Comparison of ENCODE assay signal across 20 cellular contexts in genomic region chrX:105375816-105376215, GRCh38.
A peak's percentile ranks its signal among the peaks of the same experiment; 100 is the strongest.
DNase-seq lines count a peak whose midpoint lies in the region; ATAC-seq, FAIRE-seq and TF ChIP-seq lines count a peak whose summit lies in the region.
"Had no signal": no experiment of that assay in that cellular context is flagged by ENCODE, and none has a peak within 500 bp of the region (broad histone marks: within the 10 kb centered on the region; RNA-seq: fewer than 3 reads in every experiment).

No MANE protein-coding gene starts in this region.

- no peaks in the 10 kb centered on the region for H4K20me1 ChIP-seq in astrocyte (ENCODE audit: insufficient read depth, low read length)
- H4K20me1 ChIP-seq in osteoblast (ENCODE audit: insufficient read depth, low read length) = no peaks in the 10 kb centered on the region
- no peaks in the 10 kb centered on the region for H4K20me1 ChIP-seq in Karpas-422 (ENCODE audit: insufficient read depth, low read depth, low read length)

- FAIRE-seq in astrocyte (lab: Jason Lieb, UNC) = no peak
- FAIRE-seq: endothelial cell of umbilical vein had no signal

- H3K4me1 Mint-ChIP-seq in astrocyte (ENCODE audit: low read depth, unreplicated experiment) = no peaks in the 10 kb centered on the region
- H3K4me1 Mint-ChIP-seq: CD14-positive monocyte, T-cell had no signal

- no peak overlapping the region for H3K9ac ChIP-seq in astrocyte (ENCODE audit: low read length)
- no peak overlapping the region for H3K9ac ChIP-seq in Karpas-422 (ENCODE audit: low read length)

- H3K4me2 ChIP-seq in astrocyte (ENCODE audit: low read length) = no peak overlapping the region
- H3K4me2 ChIP-seq in osteoblast (ENCODE audit: insufficient read depth, low read length) = no peak overlapping the region
- no peak overlapping the region for H3K4me2 ChIP-seq in Karpas-422 (ENCODE audit: low read depth, low read length, poor library complexity, severe bottlenecking)

- H3K9me2 ChIP-seq in Karpas-422 (replicated peaks; ENCODE audit: insufficient read depth, low read length) = no peaks in the 10 kb centered on the region

- DNase-seq in EH (ENCODE audit: low read depth) = peak; percentile 0
- DNase-seq in astrocyte (ENCODE audit: low read depth) = peak; percentile 2
- peak; percentile 77 for DNase-seq in fibroblast of pulmonary artery (ENCODE audit: low read depth)
- peak; percentile 62 for DNase-seq in osteoblast (ENCODE audit: insufficient read length, low spot score, missing footprints)
- no peak for DNase-seq in NCI-H1417 (lab: John Stamatoyannopoulos, UW)
- no peak for DNase-seq in Ammon's horn (ENCODE audit: low spot score)
- DNase-seq in Karpas-422 = no peak
- DNase-seq: activated CD4-positive, alpha-beta T cell treated with anti-CD3 and anti-CD28 coated beads for 48 hours; brain microvascular endothelial cell; NCI-H187 treated with DMSO at 0.1 percent for 48 hours; PC-3; SIG-M5; stimulated activated CD4-positive, alpha-beta T cell treated with anti-CD3 and anti-CD28 coated beads, Interleukin-15, amount 100 ng/mL, for 24 hours; T-cell had no signal

- no peak overlapping the region for H3K27ac Mint-ChIP-seq in astrocyte (ENCODE audit: unreplicated experiment)
- H3K27ac Mint-ChIP-seq: activated naive CD8-positive, alpha-beta T cell; CD14-positive monocyte; T-cell had no signal

- H2AFZ ChIP-seq in astrocyte (ENCODE audit: low read depth, low read length) (no peak overlapping the region), osteoblast (ENCODE audit: low read length) (no peak overlapping the region), Karpas-422 (ENCODE audit: low read length) (no peak overlapping the region)

- no peak for ATAC-seq in GM18873 (IDR thresholded peaks at IDR 0.05; ENCODE audit: low FRiP score, unreplicated experiment)
- ATAC-seq: PC-3, T-cell had no signal

- H3K9me3 ChIP-seq in astrocyte (ENCODE audit: insufficient read depth, low read depth, low read length) = no peaks in the 10 kb centered on the region
- H3K9me3 ChIP-seq in osteoblast (ENCODE audit: low read depth, low read length) = no peaks in the 10 kb centered on the region
- peaks cover 3% of the 10 kb centered on the region; the same call in 1 of the 2 replicates for H3K9me3 ChIP-seq in Karpas-422 (ENCODE audit: low read length)
- H3K9me3 ChIP-seq: neutrophil had no signal

- no peaks in the 10 kb centered on the region for H3K36me3 Mint-ChIP-seq in astrocyte (ENCODE audit: low read depth, unreplicated experiment)
- H3K36me3 Mint-ChIP-seq: activated naive CD8-positive, alpha-beta T cell; CD14-positive monocyte; T-cell had no signal

- no peak overlapping the region for H3K4me3 Mint-ChIP-seq in astrocyte (ENCODE audit: unreplicated experiment)
- H3K4me3 Mint-ChIP-seq: activated naive CD8-positive, alpha-beta T cell; CD14-positive monocyte; T-cell had no signal

- H3K4me1 ChIP-seq in astrocyte (ENCODE audit: insufficient read depth, low read length) (no peaks in the 10 kb centered on the region), osteoblast (ENCODE audit: insufficient read depth, low read length) (no peaks in the 10 kb centered on the region), Karpas-422 (ENCODE audit: low read length) (no peaks in the 10 kb centered on the region)
- H3K4me1 ChIP-seq: right atrium auricular region had no signal

- no peak for TF ChIP-seq CTCF in astrocyte (IDR thresholded peaks at IDR 0.05; ENCODE audit: insufficient read depth, low read depth, low read length)
- no peak for TF ChIP-seq CTCF in fibroblast of pulmonary artery (IDR thresholded peaks at IDR 0.05; ENCODE audit: low read length, missing control alignments)
- TF ChIP-seq CTCF in osteoblast (IDR thresholded peaks at IDR 0.05; ENCODE audit: extremely low read depth, low read depth, low read length) = no peak

- no peaks in the 10 kb centered on the region for H3K9me3 Mint-ChIP-seq in astrocyte (ENCODE audit: unreplicated experiment)

- H3K4me3 ChIP-seq in astrocyte (ENCODE audit: insufficient read depth, low read depth, low read length) (no peak overlapping the region), fibroblast of pulmonary artery (replicated peaks; ENCODE audit: low read depth, low read length) (no peak overlapping the region), osteoblast (ENCODE audit: insufficient read depth, low read length) (no peak overlapping the region), Karpas-422 (ENCODE audit: low read length) (no peak overlapping the region)
- H3K4me3 ChIP-seq: right atrium auricular region had no signal

- H3K79me2 ChIP-seq in astrocyte (ENCODE audit: insufficient read depth, low read length) (no peaks in the 10 kb centered on the region), osteoblast (ENCODE audit: insufficient read depth, low read length) (no peaks in the 10 kb centered on the region), Karpas-422 (ENCODE audit: low read length) (no peaks in the 10 kb centered on the region)

- no peaks in the 10 kb centered on the region for H3K27me3 Mint-ChIP-seq in astrocyte (ENCODE audit: low read depth, unreplicated experiment)
- H3K27me3 Mint-ChIP-seq: activated naive CD8-positive, alpha-beta T cell had no signal

- H3K36me3 ChIP-seq in astrocyte (ENCODE audit: insufficient read depth, low read length) (no peaks in the 10 kb centered on the region), osteoblast (ENCODE audit: insufficient read depth, low read length) (no peaks in the 10 kb centered on the region), Karpas-422 (ENCODE audit: insufficient read depth, low read length) (no peaks in the 10 kb centered on the region)
- H3K36me3 ChIP-seq: brain microvascular endothelial cell, neutrophil, right atrium auricular region had no signal

- no peaks in the 10 kb centered on the region for H3K27me3 ChIP-seq in astrocyte (ENCODE audit: insufficient read depth, low read length)
- H3K27me3 ChIP-seq in osteoblast (ENCODE audit: insufficient read depth, low read length) = no peaks in the 10 kb centered on the region
- H3K27me3 ChIP-seq in Karpas-422 (ENCODE audit: low read length) = no peaks in the 10 kb centered on the region
- H3K27me3 ChIP-seq: brain microvascular endothelial cell, neutrophil had no signal

- no peak overlapping the region for H3K27ac ChIP-seq in astrocyte (ENCODE audit: low read depth, low read length)
- no peak overlapping the region for H3K27ac ChIP-seq in osteoblast (ENCODE audit: low read depth, low read length)
- H3K27ac ChIP-seq in Karpas-422 (ENCODE audit: low read length) = no peak overlapping the region
- H3K27ac ChIP-seq: brain microvascular endothelial cell, neutrophil, right atrium auricular region had no signal

Comparison
In these comparisons a context has a peak if more than half of its experiments do, and no peak if none do; other contexts are left out.
1. DNase-seq: peak in EH (single experiment), astrocyte (single experiment), fibroblast of pulmonary artery (single experiment) and osteoblast (single experiment); none in NCI-H1417 (0 of 3), Ammon's horn (single experiment) and Karpas-422 (single experiment).